Comparison of ENCODE assay signal across 8 cellular contexts in the genomic region with DNA sequence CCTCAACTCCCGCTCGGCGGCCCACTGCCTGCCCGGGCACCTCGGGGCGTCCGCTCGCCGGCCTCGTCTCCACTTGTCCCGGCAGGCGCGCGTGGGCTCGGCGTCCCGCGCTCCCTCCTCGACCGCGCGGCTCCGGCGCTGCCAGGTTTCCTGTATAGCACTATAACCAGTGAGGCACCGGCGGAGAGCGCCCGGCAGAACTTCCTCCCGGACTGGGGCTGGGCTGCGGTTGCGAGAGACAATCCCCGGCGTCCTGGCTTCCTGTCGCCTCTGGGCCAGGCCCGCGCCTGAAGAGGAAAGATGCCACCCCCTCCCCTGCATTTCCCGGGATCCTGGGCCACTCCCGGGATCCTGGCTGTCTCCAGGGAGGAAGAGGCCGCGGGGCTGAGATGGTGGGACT.
DNase-seq lines count a peak whose midpoint lies in the region; ATAC-seq and TF ChIP-seq lines count a peak whose summit lies in the region.

No MANE protein-coding gene starts in this region.

- TF ChIP-seq RAD21 in Ishikawa (IDR thresholded peaks at IDR 0.05; ENCODE audit: low read depth) = no peak

- TF ChIP-seq EP300 in Ishikawa (IDR thresholded peaks at IDR 0.05; ENCODE audit: borderline replicate concordance) = no peak

- no peak for TF ChIP-seq CTCF in neural crest cell (conservative IDR thresholded peaks at IDR 0.05)

- peaks cover 45% of the 10 kb centered on the region for H3K4me1 ChIP-seq in CD4-positive, CD25-positive, alpha-beta regulatory T cell (ENCODE audit: control insufficient read depth, insufficient read depth, low read length, poor library complexity, severe bottlenecking)

- no peak overlapping the region for H3K4me3 ChIP-seq in CD4-positive, CD25-positive, alpha-beta regulatory T cell (ENCODE audit: low read depth, low read length)

- H3K27me3 Mint-ChIP-seq in CD4-positive, CD25-positive, alpha-beta regulatory T cell = peaks cover 13% of the 10 kb centered on the region
- H3K27me3 Mint-ChIP-seq in neural crest cell (ENCODE audit: low read depth) = peaks cover 62% of the 10 kb centered on the region

- H3K9me3 Mint-ChIP-seq in CD4-positive, CD25-positive, alpha-beta regulatory T cell = no peaks in the 10 kb centered on the region
- no peaks in the 10 kb centered on the region for H3K9me3 Mint-ChIP-seq in neural crest cell

- H3K27ac ChIP-seq in CD4-positive, CD25-positive, alpha-beta regulatory T cell (ENCODE audit: insufficient read depth, low read length, poor library complexity, severe bottlenecking) = no peak overlapping the region
- peak overlapping the region; percentile 82 for H3K27ac ChIP-seq in epithelial cell of prostate

- peak in 2 of 3 donors; percentile 18 to 76 for DNase-seq in CD4-positive, CD25-positive, alpha-beta regulatory T cell
- peak; percentile 28 for DNase-seq in activated CD4-positive, alpha-beta T cell treated with anti-CD3 and anti-CD28 coated beads, Interleukin-2, amount 50 U/mL, for 4 hours
- DNase-seq in epithelial cell of prostate (ENCODE audit: low read depth, low spot score) = no peak
- DNase-seq in neural crest cell (ENCODE audit: low read depth, low spot score) = no peak
- no peak for DNase-seq in SHP77 (lab: John Stamatoyannopoulos, UW)
- no peak for DNase-seq in NCI-H2029 treated with DMSO at 0.1 percent for 48 hours (lab: John Stamatoyannopoulos, UW)
- no peak for DNase-seq in NCI-H2029 (lab: John Stamatoyannopoulos, UW)

- no peaks in the 10 kb centered on the region for H3K27me3 ChIP-seq in CD4-positive, CD25-positive, alpha-beta regulatory T cell (ENCODE audit: control insufficient read depth, insufficient read depth, low read length)

- peaks cover 6% of the 10 kb centered on the region for H3K36me3 Mint-ChIP-seq in CD4-positive, CD25-positive, alpha-beta regulatory T cell
- no peaks in the 10 kb centered on the region for H3K36me3 Mint-ChIP-seq in neural crest cell (ENCODE audit: low read depth)

- H3K4me3 Mint-ChIP-seq in CD4-positive, CD25-positive, alpha-beta regulatory T cell = peak overlapping the region; percentile 29 to 83 (median 56)
- peak overlapping the region; percentile 75 for H3K4me3 Mint-ChIP-seq in neural crest cell

- ATAC-seq in CD4-positive, CD25-positive, alpha-beta regulatory T cell (ENCODE audit: low read depth in 2 of 2) = peak; percentile 17 to 28

- H3K4me1 Mint-ChIP-seq in CD4-positive, CD25-positive, alpha-beta regulatory T cell = peaks cover 0 to 38% (median 11%) of the 10 kb centered on the region in 4 donors
- peaks cover 11% of the 10 kb centered on the region for H3K4me1 Mint-ChIP-seq in neural crest cell

- no peak overlapping the region for H3K27ac Mint-ChIP-seq in CD4-positive, CD25-positive, alpha-beta regulatory T cell
- H3K27ac Mint-ChIP-seq in neural crest cell (ENCODE audit: unreplicated experiment) = no peak overlapping the region

- peaks cover 10% of the 10 kb centered on the region for H3K36me3 ChIP-seq in CD4-positive, CD25-positive, alpha-beta regulatory T cell (ENCODE audit: control insufficient read depth, insufficient read depth, low read length)

- H3K9me3 ChIP-seq in CD4-positive, CD25-positive, alpha-beta regulatory T cell (ENCODE audit: control insufficient read depth in 2 of 2, low read length in 2 of 2) = no peaks in the 10 kb centered on the region

TF ChIP-seq in Ishikawa, 13 proteins besides CTCF, POLR2A, EP300 and RAD21:
- TF ChIP-seq, protein P1, sequence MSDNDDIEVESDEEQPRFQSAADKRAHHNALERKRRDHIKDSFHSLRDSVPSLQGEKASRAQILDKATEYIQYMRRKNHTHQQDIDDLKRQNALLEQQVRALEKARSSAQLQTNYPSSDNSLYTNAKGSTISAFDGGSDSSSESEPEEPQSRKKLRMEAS (IDR thresholded peaks at IDR 0.05) = peak; percentile 74
- TF ChIP-seq, protein P2, sequence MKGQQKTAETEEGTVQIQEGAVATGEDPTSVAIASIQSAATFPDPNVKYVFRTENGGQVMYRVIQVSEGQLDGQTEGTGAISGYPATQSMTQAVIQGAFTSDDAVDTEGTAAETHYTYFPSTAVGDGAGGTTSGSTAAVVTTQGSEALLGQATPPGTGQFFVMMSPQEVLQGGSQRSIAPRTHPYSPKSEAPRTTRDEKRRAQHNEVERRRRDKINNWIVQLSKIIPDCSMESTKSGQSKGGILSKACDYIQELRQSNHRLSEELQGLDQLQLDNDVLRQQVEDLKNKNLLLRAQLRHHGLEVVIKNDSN (IDR thresholded peaks at IDR 0.05) = no peak

Comparison
In these comparisons a context has a peak if more than half of its experiments do, and no peak if none do; other contexts are left out.
1. DNase-seq: peak in CD4-positive, CD25-positive, alpha-beta regulatory T cell (2 of 3) and activated CD4-positive, alpha-beta T cell treated with anti-CD3 and anti-CD28 coated beads, Interleukin-2, amount 50 U/mL, for 4 hours (2 of 2); none in epithelial cell of prostate (single experiment), neural crest cell (single experiment), SHP77 (0 of 2), NCI-H2029 treated with DMSO at 0.1 percent for 48 hours (single experiment) and NCI-H2029 (single experiment).